Comparison of ENCODE assay signal across 16 cellular contexts in the genomic region with DNA sequence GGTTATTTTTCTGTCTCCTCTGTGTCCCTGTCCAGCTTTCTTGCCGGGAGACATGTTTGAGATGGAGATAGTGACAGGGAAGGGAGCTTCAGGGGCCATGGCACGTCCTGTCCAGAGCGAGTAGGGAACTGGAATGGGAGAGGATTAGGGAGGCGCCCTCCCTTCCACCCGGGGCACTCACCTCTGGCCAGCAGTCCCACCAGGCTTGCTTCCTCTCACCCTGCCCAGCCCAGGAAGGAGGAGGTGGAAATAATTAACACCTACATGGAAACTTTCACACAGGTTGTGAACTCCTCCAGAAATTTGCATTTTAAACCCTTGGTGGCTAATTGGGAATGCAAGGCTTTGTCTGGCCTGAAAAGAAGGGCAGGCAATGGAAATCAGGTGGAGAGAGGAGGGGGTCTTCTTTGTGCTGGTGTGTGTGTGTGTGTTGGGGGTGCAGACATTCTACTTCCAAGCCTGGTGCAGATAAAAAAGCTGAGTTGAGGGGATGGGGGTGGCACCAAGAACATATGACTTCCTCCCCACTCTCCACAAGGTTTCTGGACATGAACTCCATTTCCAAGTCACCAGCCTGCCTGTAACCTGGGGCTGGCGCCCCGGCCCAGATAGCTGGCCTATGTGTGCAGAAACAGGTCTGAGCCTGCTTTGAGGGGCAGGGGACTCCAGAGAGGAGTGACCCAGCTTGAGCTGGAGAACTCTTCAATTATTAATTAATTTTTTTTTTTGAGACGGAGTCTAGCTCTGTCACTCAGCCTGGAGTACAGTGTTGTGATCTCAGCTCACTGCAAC.
A peak's percentile ranks its signal among the peaks of the same experiment; 100 is the strongest.
DNase-seq lines count a peak whose midpoint lies in the region; ATAC-seq and TF ChIP-seq lines count a peak whose summit lies in the region.
"Had no signal": no experiment of that assay in that cellular context is flagged by ENCODE, and none has a peak within 500 bp of the region (broad histone marks: within the 10 kb centered on the region; RNA-seq: fewer than 3 reads in every experiment).

No MANE protein-coding gene starts in this region.

- peak overlapping the region; percentile 100 for H2BK120ac ChIP-seq in mesendoderm (ENCODE audit: low read depth, low read length)

- peak overlapping the region; percentile 94 for H4K5ac ChIP-seq in mesendoderm (ENCODE audit: low read length)

- 11% methylated on average over 6 of the region's 8 CpGs for WGBS in HUES64
- no CpG with 5 or more reads among the region's 8 CpGs for WGBS in mesendoderm (ENCODE audit: extremely low coverage, insufficient coverage, low lambda C conversion rate)

- H3K36me3 Mint-ChIP-seq in Caco-2 (ENCODE audit: insufficient read depth, unreplicated experiment) = peaks cover 6% of the 10 kb centered on the region
- H3K36me3 Mint-ChIP-seq: CD8-positive, alpha-beta memory T cell had no signal

- no peaks in the 10 kb centered on the region for H3K79me1 ChIP-seq in mesendoderm (ENCODE audit: low read length)

- H3K79me2 ChIP-seq in mesendoderm (ENCODE audit: control insufficient read depth, insufficient read depth, low read length) = no peaks in the 10 kb centered on the region

- no peaks in the 10 kb centered on the region for H3K27me3 ChIP-seq in Caco-2 (replicated peaks; ENCODE audit: control insufficient read depth, insufficient read depth, low read length)
- H3K27me3 ChIP-seq in HUES64 (ENCODE audit: insufficient read depth, low read length) = no peaks in the 10 kb centered on the region
- H3K27me3 ChIP-seq in mesendoderm (ENCODE audit: insufficient read depth, low read length, poor library complexity) = no peaks in the 10 kb centered on the region
- H3K27me3 ChIP-seq: MG63 had no signal

- no peak overlapping the region for H3K4me3 Mint-ChIP-seq in Caco-2 (ENCODE audit: unreplicated experiment)
- H3K4me3 Mint-ChIP-seq: CD8-positive, alpha-beta memory T cell had no signal

- no peaks in the 10 kb centered on the region for H3K27me3 Mint-ChIP-seq in Caco-2 (ENCODE audit: insufficient read depth, unreplicated experiment)
- H3K27me3 Mint-ChIP-seq: CD8-positive, alpha-beta memory T cell had no signal

- peak overlapping the region; percentile 36 for H2AK5ac ChIP-seq in mesendoderm (ENCODE audit: low read length)

- BruUV-seq in Caco-2 (replicated peaks; lab: Mats Ljungman, UMichigan) = no TSS peak

- H3K9ac ChIP-seq in HUES64 (ENCODE audit: low read depth, low read length) (peak overlapping the region; percentile 67), mesendoderm (ENCODE audit: low read length) (peak overlapping the region; percentile 71)
- H3K9ac ChIP-seq: GM23248, KMS-11 had no signal

- H2BK15ac ChIP-seq in mesendoderm (replicated peaks; ENCODE audit: low read depth) = peak overlapping the region; percentile 80

- H3K27ac Mint-ChIP-seq in Caco-2 (ENCODE audit: unreplicated experiment) = peak overlapping the region; percentile 6
- H3K27ac Mint-ChIP-seq: CD8-positive, alpha-beta memory T cell had no signal

- no peak for TF ChIP-seq CTCF in Caco-2 (IDR thresholded peaks at IDR 0.05; ENCODE audit: insufficient read depth in 1 of 2, low read depth in 1 of 2, low read length in 1 of 2, severe bottlenecking in 1 of 2, unreplicated experiment in 1 of 2)

- H3K9me3 ChIP-seq in Caco-2 = peaks cover 14% of the 10 kb centered on the region
- peaks cover 22% of the 10 kb centered on the region for H3K9me3 ChIP-seq in HUES64 (ENCODE audit: insufficient read depth, low read depth, low read length)

- H3K23ac ChIP-seq in mesendoderm (ENCODE audit: low read length) = no peak overlapping the region

- no peaks in the 10 kb centered on the region for H3K9me3 Mint-ChIP-seq in Caco-2 (ENCODE audit: unreplicated experiment)

- ATAC-seq in GM18909 (IDR thresholded peaks at IDR 0.05; ENCODE audit: poor library complexity, unreplicated experiment) (no peak), GM19452 (IDR thresholded peaks at IDR 0.05; ENCODE audit: unreplicated experiment) (no peak)
- ATAC-seq: HepG2, Panc1 had no signal

- peak overlapping the region; percentile 100 for H2BK5ac ChIP-seq in mesendoderm (ENCODE audit: low read length)

- H3K4me3 ChIP-seq in Caco-2 (ENCODE audit: low read depth, low read length) = no peak overlapping the region
- peak overlapping the region; percentile 33 for H3K4me3 ChIP-seq in HUES64 (ENCODE audit: low read length)
- no peak overlapping the region for H3K4me3 ChIP-seq in mesendoderm (ENCODE audit: low read length)
- H3K4me3 ChIP-seq: GM23248, MG63 had no signal

- H3K4me2 ChIP-seq in mesendoderm (ENCODE audit: low read length) = peak overlapping the region; percentile 15
- H3K4me2 ChIP-seq: KMS-11 had no signal

- H3K4me1 ChIP-seq in Caco-2 (peaks cover 23% of the 10 kb centered on the region), HUES64 (ENCODE audit: insufficient read depth, low read length) (peaks cover 26% of the 10 kb centered on the region), mesendoderm (ENCODE audit: control insufficient read depth, low read depth, low read length) (peaks cover 14% of the 10 kb centered on the region)

- H3K36me3 ChIP-seq in Caco-2 (ENCODE audit: control insufficient read depth, insufficient read depth, low read length) (no peaks in the 10 kb centered on the region), HUES64 (ENCODE audit: insufficient read depth, low read length) (peaks cover 8% of the 10 kb centered on the region; the same call in 1 of the 2 replicates), mesendoderm (ENCODE audit: control insufficient read depth, insufficient read depth, low read length) (no peaks in the 10 kb centered on the region)
- H3K36me3 ChIP-seq: MG63 had no signal

- peak overlapping the region; percentile 99 for H4K8ac ChIP-seq in mesendoderm (ENCODE audit: low read depth, low read length)

- CTCF ChIA-PET in Caco-2 (lab: Charles Lee) = no interaction called here

- no peak for DNase-seq in Caco-2
- DNase-seq in iPS DF 4.7 (ENCODE audit: extremely low read depth, low spot score) = peak; percentile 98
- peak; percentile 95 for DNase-seq in mesendoderm
- no peak for DNase-seq in DMS114 treated with DMSO at 0.1 percent for 48 hours (lab: John Stamatoyannopoulos, UW; ENCODE audit: unreplicated experiment)
- no peak for DNase-seq in T-helper 9 cell
- DNase-seq: CD8-positive, alpha-beta memory T cell; GM23248; MG63; NCI-H1092; NCI-H524 had no signal

- intact Hi-C loops in Caco-2 (cut with micrococcal nuclease; ENCODE audit: unreplicated experiment) = no loop called here

- H3K18ac ChIP-seq in mesendoderm (ENCODE audit: low read length) = peak overlapping the region; percentile 99

- POLR2A ChIA-PET in Caco-2 (lab: Charles Lee) = no interaction called here

- H3K4me1 Mint-ChIP-seq in Caco-2 (ENCODE audit: low read depth, unreplicated experiment) = peaks cover 18% of the 10 kb centered on the region

- peak overlapping the region; percentile 93 for H3K56ac ChIP-seq in mesendoderm (ENCODE audit: low read length)

- H3K27ac ChIP-seq in HUES64 (ENCODE audit: low read depth, low read length) (peak overlapping the region; percentile 99), mesendoderm (ENCODE audit: low read depth, low read length) (peak overlapping the region; percentile 98)
- H3K27ac ChIP-seq: GM23248, KMS-11 had no signal

- peak overlapping the region; percentile 100 for H3K4ac ChIP-seq in mesendoderm (ENCODE audit: low read depth, low read length)

Comparison
In these comparisons a context has a peak if more than half of its experiments do, and no peak if none do; other contexts are left out.
1. DNase-seq: peak in iPS DF 4.7 (single experiment) and mesendoderm (single experiment); none in Caco-2 (0 of 2), DMS114 treated with DMSO at 0.1 percent for 48 hours (single experiment) and T-helper 9 cell (single experiment).